In genomic region chr1:119323216-119323982, GRCh38 we compare ENCODE assay signal across 12 cellular contexts. TPM values are rescaled to one million over a fixed set of nuclear protein-coding genes. Genes with fewer than 3 reads are reported as not detected.
DNase-seq lines count a peak whose midpoint lies in the region; ATAC-seq, FAIRE-seq and TF ChIP-seq lines count a peak whose summit lies in the region.
"Had no signal": no experiment of that assay in that cellular context is flagged by ENCODE, and none has a peak within 500 bp of the region (broad histone marks: within the 10 kb centered on the region; RNA-seq: fewer than 3 reads in every experiment).

No MANE protein-coding gene starts in this region.

- H3K36me3 Mint-ChIP-seq in memory B cell = no peaks in the 10 kb centered on the region
- H3K36me3 Mint-ChIP-seq: IgD-negative memory B cell had no signal

- H3K27me3 Mint-ChIP-seq in memory B cell = peaks cover 5% of the 10 kb centered on the region

- H3K9me3 ChIP-seq in small intestine (ENCODE audit: control insufficient read depth, low read depth) (no peaks in the 10 kb centered on the region), kidney (ENCODE audit: control insufficient read depth in 1 of 2, low read length in 2 of 2) (no peaks in the 10 kb centered on the region)

- H3K4me3 Mint-ChIP-seq in memory B cell = no peak overlapping the region
- H3K4me3 Mint-ChIP-seq: IgD-negative memory B cell had no signal

- intact Hi-C loops in kidney (cut with DNase I) = no loop called here

- 85 to 92% (median 90%) methylated on average over 5 of the region's 5 CpGs for WGBS in small intestine, 3 donors

- H3K9me3 Mint-ChIP-seq in memory B cell = no peaks in the 10 kb centered on the region
- H3K9me3 Mint-ChIP-seq: IgD-negative memory B cell had no signal

- TF ChIP-seq CTCF in kidney (IDR thresholded peaks at IDR 0.05; ENCODE audit: borderline replicate concordance, extremely low read depth, insufficient read depth) = no peak

- H3K27ac ChIP-seq in caudate nucleus (ENCODE audit: low read depth, low read length) (no peak overlapping the region), small intestine (ENCODE audit: low read depth in 1 of 2, low read length in 1 of 2) (no peak overlapping the region), kidney (ENCODE audit: low read depth in 2 of 2, low read length in 2 of 2) (no peak overlapping the region)

- no peak overlapping the region for H3K4me3 ChIP-seq in small intestine (ENCODE audit: low read depth in 1 of 2, low read length in 2 of 2)
- no peak overlapping the region for H3K4me3 ChIP-seq in kidney (ENCODE audit: low read length in 2 of 2)

- no peak for FAIRE-seq in small intestine (lab: Jason Lieb, UNC)
- FAIRE-seq in kidney (lab: Jason Lieb, UNC) = no peak

- H3K4me1 ChIP-seq in small intestine (ENCODE audit: control insufficient read depth in 2 of 2, insufficient read depth in 1 of 2, low read depth in 1 of 2, low read length in 1 of 2) = peaks cover 2 to 5% of the 10 kb centered on the region in 2 donors
- H3K4me1 ChIP-seq in kidney (ENCODE audit: control insufficient read depth in 1 of 2, insufficient read depth in 1 of 2, low read depth in 1 of 2, low read length in 2 of 2) = peaks cover 11 to 33% of the 10 kb centered on the region in 2 donors

- H3K4me1 Mint-ChIP-seq in memory B cell = peaks cover 10% of the 10 kb centered on the region

- H3K27ac Mint-ChIP-seq in memory B cell = no peak overlapping the region
- H3K27ac Mint-ChIP-seq: IgD-negative memory B cell had no signal

- ATAC-seq in GM18868 (IDR thresholded peaks at IDR 0.05; ENCODE audit: unreplicated experiment) (peak; percentile 82), GM21619 (IDR thresholded peaks at IDR 0.05; ENCODE audit: unreplicated experiment) (peak; percentile 88), HG03432 (IDR thresholded peaks at IDR 0.05; ENCODE audit: unreplicated experiment) (peak; percentile 89), memory B cell (ENCODE audit: low read depth) (peak; percentile 40)

- H3K36me3 ChIP-seq in small intestine (ENCODE audit: control insufficient read depth in 2 of 2, insufficient read depth in 2 of 2, low read length in 2 of 2) = no peaks in the 10 kb centered on the region
- no peaks in the 10 kb centered on the region for H3K36me3 ChIP-seq in kidney (ENCODE audit: control insufficient read depth in 1 of 2, insufficient read depth in 2 of 2, low read length in 2 of 2)

- DNase-seq in memory B cell (ENCODE audit: low spot score in 2 of 2) (no peak), caudate nucleus (lab: John Stamatoyannopoulos, UW) (no peak), small intestine (no peak), kidney (no peak), dermis blood vessel endothelial cell (no peak)
- DNase-seq: activated T-cell treated with anti-CD3 and anti-CD28 coated beads, Interleukin-2, amount 50 U/mL, for 1 hour; kidney glomerular epithelial cell had no signal

- H3K27me3 ChIP-seq in small intestine (ENCODE audit: control insufficient read depth in 2 of 2, insufficient read depth in 2 of 2, low read length in 2 of 2) = no peaks in the 10 kb centered on the region

- no peak overlapping the region for H3K9ac ChIP-seq in kidney (ENCODE audit: low read length in 2 of 2)

RNA-seq across cellular contexts. Expression of gene HAO2, which starts 45.2 kb away (rescaled TPM):
- polyA plus RNA-seq in small intestine (under 1 TPM in 1 of 3 donors, not detected in 2; 0.04 TPM), kidney (ENCODE audit: insufficient read depth, low read depth, low replicate concordance) (183 TPM)
- total RNA-seq in kidney (1.9 TPM), dermis blood vessel endothelial cell (not detected in 2 replicates)
- total RNA-seq: RPMI7951 had no signal
- polyA plus RNA-seq: IgD-negative memory B cell had no signal
